15 cellular contexts compared by ENCODE assay signal in genomic region chr10:67665491-67665890, GRCh38. TPM values are rescaled to one million over a fixed set of nuclear protein-coding genes. Genes with fewer than 3 reads are reported as not detected.
DNase-seq lines count a peak whose midpoint lies in the region; ATAC-seq and TF ChIP-seq lines count a peak whose summit lies in the region.
"Had no signal": no experiment of that assay in that cellular context is flagged by ENCODE, and none has a peak within 500 bp of the region (broad histone marks: within the 10 kb centered on the region; RNA-seq: fewer than 3 reads in every experiment).

No MANE protein-coding gene starts in this region.

- TF ChIP-seq POLR2A in HCT116 (IDR thresholded peaks at IDR 0.05; ENCODE audit: borderline replicate concordance, extremely low read depth, insufficient read depth, insufficient read length), result no peak
- no peak for TF ChIP-seq POLR2A in heart left ventricle (IDR thresholded peaks at IDR 0.05)

- H3K9ac ChIP-seq in HCT116 (ENCODE audit: low read length) (0 out of 2 replicates have a peak overlapping the region, but pooled peaks have one; percentile 2), SK-N-MC (ENCODE audit: insufficient read length) (peak overlapping the region; percentile 66)

- H3K36me3 ChIP-seq in HCT116 (ENCODE audit: control insufficient read depth in 1 of 2, insufficient read depth in 2 of 2, low read length in 2 of 2), result no peaks in the 10 kb centered on the region
- H3K36me3 ChIP-seq in SK-N-MC (ENCODE audit: insufficient read depth, low read length), result no peaks in the 10 kb centered on the region
- no peaks in the 10 kb centered on the region for H3K36me3 ChIP-seq in heart left ventricle
- H3K36me3 ChIP-seq: colonic mucosa had no signal

- no peak for TF ChIP-seq CTCF in HCT116 (IDR thresholded peaks at IDR 0.05 in 2 of 3, conservative IDR thresholded peaks at IDR 0.05 in 1 of 3; ENCODE audit: borderline replicate concordance in 1 of 3, insufficient read depth in 1 of 3, low read depth in 2 of 3, low read length in 2 of 3)
- no peak for TF ChIP-seq CTCF in heart left ventricle (IDR thresholded peaks at IDR 0.05)

- H4K20me1 ChIP-seq in HCT116 (ENCODE audit: insufficient read depth), result no peaks in the 10 kb centered on the region

- intact Hi-C loops in HCT116 (cut with micrococcal nuclease), result loop anchor here (5.0 kb wide), 1 partner anchor 97 kb away; no protein-coding TSS in a partner anchor
- intact Hi-C loops in heart left ventricle (cut with DNase I), result loop anchor here in 7 of 10 donors (2.0 to 10.0 kb wide), 6 partner anchors 29 to 119 kb away; no protein-coding TSS in a partner anchor
- intact Hi-C loops in posterior cingulate gyrus (cut with DNase I), result no loop called here

- H3K4me3 ChIP-seq in HCT116 (replicated peaks in 1 of 2; ENCODE audit: low read depth in 1 of 2, low read length in 2 of 2), result no peak overlapping the region
- H3K4me3 ChIP-seq in SK-N-MC, result peak overlapping the region; percentile 66
- peak overlapping the region in 10 of 12 donors; percentile 4 to 46 (median 34) for H3K4me3 ChIP-seq in heart left ventricle
- H3K4me3 ChIP-seq: colonic mucosa had no signal

- no peaks in the 10 kb centered on the region for H3K79me2 ChIP-seq in HCT116 (ENCODE audit: insufficient read depth, low read length)

- CTCF ChIA-PET in HCT116 (lab: Charles Lee), result interaction anchor here (0.8 to 2.8 kb wide), 6 partner anchors 112 to 547 kb away, joined by 3 to 13 read pairs (median 4); no protein-coding TSS in a partner anchor

- no TSS peak for BruUV-seq in HCT116 (replicated peaks; lab: Mats Ljungman, UMichigan)

- POLR2A ChIA-PET in HCT116 (lab: Charles Lee), result no interaction called here

- peak; percentile 64 for DNase-seq in HCT116 (ENCODE audit: low read depth, low spot score)
- no peak for DNase-seq in SK-N-MC (ENCODE audit: low read depth, low spot score)
- DNase-seq in heart left ventricle, result peak in 4 of 5 donors; percentile 32 to 57 (median 38)
- peak in 8 of 10 donors; percentile 18 to 92 (median 60) for DNase-seq in posterior cingulate gyrus
- no peak for DNase-seq in NCI-H526 (lab: John Stamatoyannopoulos, UW)
- DNase-seq in NCI-H1048 (lab: John Stamatoyannopoulos, UW), result no peak
- DNase-seq: activated B cell treated with CpG ODN at 0.5 μM for 24 hours, colonic mucosa, NCI-H2081 treated with DMSO at 0.1 percent for 48 hours had no signal

- H3K4me1 ChIP-seq in HCT116 (ENCODE audit: control insufficient read depth in 1 of 2, insufficient read depth in 2 of 2, low read length in 2 of 2), result peaks cover 13 to 21% of the 10 kb centered on the region in 2 experiments
- peaks cover 0 to 46% (median 21%) of the 10 kb centered on the region in 12 donors for H3K4me1 ChIP-seq in heart left ventricle
- H3K4me1 ChIP-seq: colonic mucosa had no signal

- no peak overlapping the region for H3K27ac ChIP-seq in HCT116 (ENCODE audit: low read depth, low read length)
- peak overlapping the region; percentile 89 for H3K27ac ChIP-seq in SK-N-MC
- H3K27ac ChIP-seq in heart left ventricle, result peak overlapping the region; percentile 8 to 72 (median 50)
- H3K27ac ChIP-seq: C4-2B, colonic mucosa, RWPE1 had no signal

- peak overlapping the region; percentile 100 for H2AFZ ChIP-seq in HCT116 (ENCODE audit: low read depth, low read length, poor library complexity, severe bottlenecking)

- RAD21 ChIA-PET in HCT116 (lab: Charles Lee; ENCODE audit: low non-redundant PET in 1 of 2, low total read pairs in 2 of 2, uncharacterized antibody in 2 of 2, unreplicated experiment in 2 of 2), result no interaction called here

- no peak for TF ChIP-seq RAD21 in HCT116 (IDR thresholded peaks at IDR 0.05; ENCODE audit: low read depth)

- ATAC-seq in HCT116, result peak; percentile 84
- ATAC-seq in heart left ventricle, result peak; percentile 83 to 90 (median 85)
- no peak for ATAC-seq in HG02623 (IDR thresholded peaks at IDR 0.05; ENCODE audit: unreplicated experiment)
- ATAC-seq in HG03025 (IDR thresholded peaks at IDR 0.05; ENCODE audit: low FRiP score, unreplicated experiment), result no peak

- H3K4me2 ChIP-seq in HCT116 (ENCODE audit: low read length), result peak overlapping the region; percentile 58

- H3K9me3 ChIP-seq in HCT116 (ENCODE audit: control insufficient read depth in 1 of 2, insufficient read depth in 1 of 2, low read depth in 1 of 2, low read length in 2 of 2) (no peaks in the 10 kb centered on the region), SK-N-MC (ENCODE audit: low read depth, low read length) (no peaks in the 10 kb centered on the region), heart left ventricle (no peaks in the 10 kb centered on the region)
- H3K9me3 ChIP-seq: colonic mucosa had no signal

- no peaks in the 10 kb centered on the region for H3K9me2 ChIP-seq in HCT116 (ENCODE audit: insufficient read depth)

- H3K27me3 ChIP-seq in HCT116 (ENCODE audit: insufficient read depth, low read length), result no peaks in the 10 kb centered on the region
- no peaks in the 10 kb centered on the region for H3K27me3 ChIP-seq in heart left ventricle
- H3K27me3 ChIP-seq: colonic mucosa had no signal

TF ChIP-seq in HCT116, 20 proteins besides CTCF, POLR2A, EP300 and RAD21:
- TF ChIP-seq ZBTB33 (IDR thresholded peaks at IDR 0.05; ENCODE audit: extremely low read depth, insufficient replicate concordance, low read length) (no peak), SRF (IDR thresholded peaks at IDR 0.05; ENCODE audit: low read depth) (no peak), POLR2AphosphoS5 (IDR thresholded peaks at IDR 0.05; ENCODE audit: low read depth, low read length) (no peak), SIN3A (IDR thresholded peaks at IDR 0.05; ENCODE audit: low read depth) (no peak), MAX (IDR thresholded peaks at IDR 0.05) (peak; percentile 45), CBX3 (IDR thresholded peaks at IDR 0.05; ENCODE audit: low read depth) (peak; percentile 56; the same call in 1 of the 2 replicates), ZFX (IDR thresholded peaks at IDR 0.05) (no peak), EGR1 (IDR thresholded peaks at IDR 0.05; ENCODE audit: low read depth) (no peak), JUND (IDR thresholded peaks at IDR 0.05) (no peak), SP1 (IDR thresholded peaks at IDR 0.05; ENCODE audit: low read depth) (peak; percentile 38; the same call in 1 of the 2 replicates), TCF7L2 (IDR thresholded peaks at IDR 0.05; ENCODE audit: borderline replicate concordance, extremely low read depth, insufficient read depth, insufficient read length) (peak; percentile 33), ATF3 (IDR thresholded peaks at IDR 0.05) (no peak)
- TF ChIP-seq, protein P1, sequence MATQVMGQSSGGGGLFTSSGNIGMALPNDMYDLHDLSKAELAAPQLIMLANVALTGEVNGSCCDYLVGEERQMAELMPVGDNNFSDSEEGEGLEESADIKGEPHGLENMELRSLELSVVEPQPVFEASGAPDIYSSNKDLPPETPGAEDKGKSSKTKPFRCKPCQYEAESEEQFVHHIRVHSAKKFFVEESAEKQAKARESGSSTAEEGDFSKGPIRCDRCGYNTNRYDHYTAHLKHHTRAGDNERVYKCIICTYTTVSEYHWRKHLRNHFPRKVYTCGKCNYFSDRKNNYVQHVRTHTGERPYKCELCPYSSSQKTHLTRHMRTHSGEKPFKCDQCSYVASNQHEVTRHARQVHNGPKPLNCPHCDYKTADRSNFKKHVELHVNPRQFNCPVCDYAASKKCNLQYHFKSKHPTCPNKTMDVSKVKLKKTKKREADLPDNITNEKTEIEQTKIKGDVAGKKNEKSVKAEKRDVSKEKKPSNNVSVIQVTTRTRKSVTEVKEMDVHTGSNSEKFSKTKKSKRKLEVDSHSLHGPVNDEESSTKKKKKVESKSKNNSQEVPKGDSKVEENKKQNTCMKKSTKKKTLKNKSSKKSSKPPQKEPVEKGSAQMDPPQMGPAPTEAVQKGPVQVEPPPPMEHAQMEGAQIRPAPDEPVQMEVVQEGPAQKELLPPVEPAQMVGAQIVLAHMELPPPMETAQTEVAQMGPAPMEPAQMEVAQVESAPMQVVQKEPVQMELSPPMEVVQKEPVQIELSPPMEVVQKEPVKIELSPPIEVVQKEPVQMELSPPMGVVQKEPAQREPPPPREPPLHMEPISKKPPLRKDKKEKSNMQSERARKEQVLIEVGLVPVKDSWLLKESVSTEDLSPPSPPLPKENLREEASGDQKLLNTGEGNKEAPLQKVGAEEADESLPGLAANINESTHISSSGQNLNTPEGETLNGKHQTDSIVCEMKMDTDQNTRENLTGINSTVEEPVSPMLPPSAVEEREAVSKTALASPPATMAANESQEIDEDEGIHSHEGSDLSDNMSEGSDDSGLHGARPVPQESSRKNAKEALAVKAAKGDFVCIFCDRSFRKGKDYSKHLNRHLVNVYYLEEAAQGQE (IDR thresholded peaks at IDR 0.05; ENCODE audit: low read depth), result no peak

RNA-seq across cellular contexts. Expression of gene CTNNA3, which starts 30.5 kb away (rescaled TPM):
- total RNA-seq in HCT116 (2021; ENCODE audit: unreplicated experiment) (0.32 TPM), heart left ventricle (100 to 1,000 TPM in 5 of 9 donors, 10 to 100 TPM in 4; 41.0 to 200 (median 116) TPM)
- polyA plus RNA-seq in HCT116 (2012), result 0.08 TPM in 1 of 2 replicates, not detected in the other
- polyA plus RNA-seq in heart left ventricle, result 1 to 10 TPM; 4.8 to 5.0 TPM
- total RNA-seq: activated B cell treated with CpG ODN at 0.5 μM for 24 hours; activated T-helper 2 cell treated with anti-CD3 and anti-CD28 coated beads, Interferon-gamma antibody, Interleukin-2, Interleukin-4, amounts not matched to agents 10 μg/mL and 5 μg/mL and 100 μg/mL, durations not matched to agents 14 hours and 24 hours and 36 hours; HT-29 had no signal

Comparison
In these comparisons a context has a peak if more than half of its experiments do, and no peak if none do; other contexts are left out.
1. ATAC-seq: peak in HCT116 (single experiment) and heart left ventricle (4 of 4); none in HG02623 (single experiment) and HG03025 (single experiment).
2. DNase-seq: peak in HCT116 (single experiment), heart left ventricle (4 of 5) and posterior cingulate gyrus (8 of 10); none in SK-N-MC (single experiment), NCI-H526 (0 of 2) and NCI-H1048 (single experiment).
3. H3K4me3 ChIP-seq: peak in SK-N-MC (single experiment) and heart left ventricle (10 of 12); none in HCT116 (0 of 2).
4. RNA of gene CTNNA3, which starts 30.5 kb away (total RNA-seq): 41.0 to 200 TPM in heart left ventricle; 0.32 TPM in HCT116 (single experiment); every median in the first group is over 10 times any median in the second.